In genomic region chr2:157893611-157894010, GRCh38 we compare ENCODE assay signal across 21 cellular contexts.
"Had no signal": no experiment of that assay in that cellular context is flagged by ENCODE, and none has a peak within 500 bp of the region (broad histone marks: within the 10 kb centered on the region; RNA-seq: fewer than 3 reads in every experiment).

No MANE protein-coding gene starts in this region.

- H3K27ac ChIP-seq: foreskin keratinocyte, neural progenitor cell, tibial nerve had no signal

- H3K27ac Mint-ChIP-seq: activated naive CD8-positive, alpha-beta T cell treated with anti-CD3 and anti-CD28 coated beads for 36 hours; activated T-cell treated with anti-CD3 and anti-CD28 coated beads, Interleukin-2, amount 50 U/mL, for 72 hours; memory B cell; neural progenitor cell; stimulated activated effector memory CD8-positive, alpha-beta T cell treated with anti-CD3 and anti-CD28 coated beads, Interleukin-12 subunit alpha, Interleukin-12 subunit beta, amount 100 ng/mL, for 72 hours; stimulated activated naive CD8-positive, alpha-beta T cell treated with anti-CD3 and anti-CD28 coated beads, Interleukin-15, amount 100 ng/mL, for 72 hours had no signal

- H3K27me3 Mint-ChIP-seq: activated naive CD8-positive, alpha-beta T cell treated with anti-CD3 and anti-CD28 coated beads for 36 hours; memory B cell; naive B cell; stimulated activated naive CD8-positive, alpha-beta T cell treated with anti-CD3 and anti-CD28 coated beads, Interleukin-15, amount 100 ng/mL, for 72 hours had no signal

- H3K9me3 Mint-ChIP-seq: stimulated activated effector memory CD8-positive, alpha-beta T cell treated with anti-CD3 and anti-CD28 coated beads, Interleukin-12 subunit alpha, Interleukin-12 subunit beta, amount 100 ng/mL, for 72 hours; stimulated activated naive CD8-positive, alpha-beta T cell treated with anti-CD3 and anti-CD28 coated beads, Interleukin-15, amount 100 ng/mL, for 72 hours had no signal

- H3K4me3 Mint-ChIP-seq: activated naive CD8-positive, alpha-beta T cell treated with anti-CD3 and anti-CD28 coated beads for 36 hours; activated T-cell treated with anti-CD3 and anti-CD28 coated beads, Interleukin-2, amount 50 U/mL, for 72 hours; memory B cell; naive B cell; neural progenitor cell; stimulated activated effector memory CD8-positive, alpha-beta T cell treated with anti-CD3 and anti-CD28 coated beads, Interleukin-12 subunit alpha, Interleukin-12 subunit beta, amount 100 ng/mL, for 72 hours; stimulated activated naive CD8-positive, alpha-beta T cell treated with anti-CD3 and anti-CD28 coated beads, Interleukin-15, amount 100 ng/mL, for 72 hours had no signal

- H3K4me3 ChIP-seq: neural progenitor cell, tibial nerve had no signal

- H3K4me1 ChIP-seq: foreskin keratinocyte had no signal

- H3K9me3 ChIP-seq: tibial nerve had no signal

- ATAC-seq: activated T-cell treated with anti-CD3 and anti-CD28 coated beads, Interleukin-2, amount 50 U/mL, for 72 hours; foreskin keratinocyte; left colon; sciatic nerve; stimulated activated effector memory CD8-positive, alpha-beta T cell treated with anti-CD3 and anti-CD28 coated beads, Interleukin-12 subunit alpha, Interleukin-12 subunit beta, amount 100 ng/mL, for 72 hours; stimulated activated naive CD8-positive, alpha-beta T cell treated with anti-CD3 and anti-CD28 coated beads, Interleukin-15, amount 100 ng/mL, for 72 hours had no signal

- H3K36me3 ChIP-seq: neural progenitor cell, tibial nerve had no signal

- H3K36me3 Mint-ChIP-seq: neural progenitor cell had no signal

- DNase-seq: activated CD4-positive, alpha-beta T cell treated with anti-CD3 and anti-CD28 coated beads, Interleukin-2, amount 50 U/mL, for 48 hours; activated CD8-positive, alpha-beta memory T cell treated with anti-CD3 and anti-CD28 coated beads, Interleukin-2, amount 50 U/mL, for 48 hours; activated gamma-delta T cell; activated naive CD8-positive, alpha-beta T cell treated with anti-CD3 and anti-CD28 coated beads for 36 hours; activated T-cell treated with anti-CD3 and anti-CD28 coated beads, Interleukin-2, amount 50 U/mL, for 72 hours; central memory CD4-positive, alpha-beta T cell; dermis blood vessel endothelial cell; effector CD8-positive, alpha-beta T cell; erythroblast; foreskin keratinocyte; left colon; naive B cell; small intestine; stimulated activated CD4-positive, alpha-beta T cell treated with anti-CD3 and anti-CD28 coated beads, Interleukin-2, amount 100 ng/mL, for 24 hours; stimulated activated naive CD8-positive, alpha-beta T cell treated with anti-CD3 and anti-CD28 coated beads, Interleukin-15, amount 100 ng/mL, for 72 hours; T-helper 9 cell had no signal

- H3K27me3 ChIP-seq: foreskin keratinocyte, neural progenitor cell, tibial nerve had no signal
